In the genomic region with DNA sequence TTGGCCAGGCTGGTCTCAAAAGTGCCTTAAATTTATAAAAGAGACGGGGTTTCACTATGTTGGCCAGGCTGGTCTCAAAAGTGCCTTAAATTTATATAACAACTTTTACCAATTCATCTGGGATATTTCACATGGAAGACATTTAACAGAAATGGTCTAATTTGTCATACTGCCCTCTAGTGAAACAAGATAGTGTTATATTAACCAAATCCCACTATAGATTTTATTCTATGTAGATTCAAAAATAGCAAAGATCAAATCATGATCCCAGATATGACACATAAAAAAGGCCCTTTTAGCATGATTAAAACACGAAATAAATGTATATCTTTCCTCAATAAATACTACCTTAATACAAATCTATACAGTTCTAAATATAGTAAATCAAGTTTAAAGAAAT, we compare ENCODE assay signal across 17 cellular contexts.
DNase-seq lines count a peak whose midpoint lies in the region; ATAC-seq, FAIRE-seq and TF ChIP-seq lines count a peak whose summit lies in the region.
"Had no signal": no experiment of that assay in that cellular context is flagged by ENCODE, and none has a peak within 500 bp of the region (broad histone marks: within the 10 kb centered on the region; RNA-seq: fewer than 3 reads in every experiment).

No MANE protein-coding gene starts in this region.

- POLR2A ChIA-PET in PC-9 (lab: Charles Lee; ENCODE audit: unreplicated experiment), result no interaction called here

- H3K27ac Mint-ChIP-seq in GM23338, result no peak overlapping the region
- H3K27ac Mint-ChIP-seq: activated CD4-positive, alpha-beta memory T cell treated with anti-CD3 and anti-CD28 coated beads for 36 hours; dendritic cell treated with granulocyte-macrophage colony-stimulating factor and Interleukin-4, amounts not matched to agents 40 ng/mL and 50 ng/mL, for 4 days had no signal

- FAIRE-seq in kidney (lab: Jason Lieb, UNC), result peak; percentile 47

- no peak overlapping the region for H3K4ac ChIP-seq in mesenchymal stem cell (ENCODE audit: low read depth in 1 of 2, low read length in 2 of 2)

- H3K4me3 ChIP-seq in GM23338, result no peak overlapping the region
- no peak overlapping the region for H3K4me3 ChIP-seq in PC-9
- no peak overlapping the region for H3K4me3 ChIP-seq in kidney (ENCODE audit: low read length in 2 of 2)
- no peak overlapping the region for H3K4me3 ChIP-seq in mesenchymal stem cell (ENCODE audit: insufficient read depth in 1 of 2, low read depth in 1 of 2, low read length in 2 of 2)
- H3K4me3 ChIP-seq: psoas muscle, upper lobe of right lung had no signal

- no CpG with 5 or more reads among the region's 2 CpGs for WGBS in mesenchymal stem cell

- H3K79me1 ChIP-seq in mesenchymal stem cell (replicated peaks; ENCODE audit: low read length, poor library complexity, severe bottlenecking), result no peaks in the 10 kb centered on the region

- H3K4me1 ChIP-seq in GM23338 (ENCODE audit: insufficient read depth) (peaks cover 6% of the 10 kb centered on the region; the same call in 1 of the 2 replicates), PC-9 (replicated peaks; ENCODE audit: insufficient read depth) (no peaks in the 10 kb centered on the region), kidney (ENCODE audit: control insufficient read depth in 1 of 2, insufficient read depth in 1 of 2, low read depth in 1 of 2, low read length in 2 of 2) (no peaks in the 10 kb centered on the region), mesenchymal stem cell (ENCODE audit: control insufficient read depth, insufficient read depth, low read depth, low read length) (no peaks in the 10 kb centered on the region)
- H3K4me1 ChIP-seq: BE2C, psoas muscle, upper lobe of right lung had no signal

- no peak overlapping the region for H3K4me3 Mint-ChIP-seq in GM23338
- H3K4me3 Mint-ChIP-seq: activated CD4-positive, alpha-beta memory T cell treated with anti-CD3 and anti-CD28 coated beads for 36 hours; dendritic cell treated with granulocyte-macrophage colony-stimulating factor and Interleukin-4, amounts not matched to agents 40 ng/mL and 50 ng/mL, for 4 days had no signal

- no TSS peak for BruUV-seq in PC-9 (replicated peaks; lab: Mats Ljungman, UMichigan)

- H3K9me3 Mint-ChIP-seq in GM23338, result peaks cover 8% of the 10 kb centered on the region; the same call in 2 of the 3 replicates
- H3K9me3 Mint-ChIP-seq: activated CD4-positive, alpha-beta memory T cell treated with anti-CD3 and anti-CD28 coated beads for 36 hours; dendritic cell treated with granulocyte-macrophage colony-stimulating factor and Interleukin-4, amounts not matched to agents 40 ng/mL and 50 ng/mL, for 4 days had no signal

- H3K4me2 ChIP-seq in GM23338 (no peak overlapping the region), PC-9 (no peak overlapping the region), mesenchymal stem cell (ENCODE audit: low read length, poor library complexity, severe bottlenecking) (no peak overlapping the region)

- no peak for TF ChIP-seq POLR2A in erythroblast (IDR thresholded peaks at IDR 0.05; ENCODE audit: low read length)

- H2BK15ac ChIP-seq in mesenchymal stem cell (ENCODE audit: low read depth, poor library complexity, severe bottlenecking), result no peak overlapping the region

- H4K20me1 ChIP-seq in GM23338 (replicated peaks; ENCODE audit: insufficient read depth) (no peaks in the 10 kb centered on the region), PC-9 (ENCODE audit: insufficient read depth) (no peaks in the 10 kb centered on the region)

- no peak overlapping the region for H3K9ac ChIP-seq in kidney (ENCODE audit: low read length in 2 of 2)
- no peak overlapping the region for H3K9ac ChIP-seq in mesenchymal stem cell (ENCODE audit: low read length)

- H3K9me3 ChIP-seq in PC-9 (ENCODE audit: insufficient read depth, low read depth) (no peaks in the 10 kb centered on the region), kidney (ENCODE audit: control insufficient read depth in 1 of 2, low read length in 2 of 2) (no peaks in the 10 kb centered on the region), mesenchymal stem cell (ENCODE audit: control insufficient read depth, low read length) (no peaks in the 10 kb centered on the region)
- H3K9me3 ChIP-seq: BE2C, psoas muscle, upper lobe of right lung had no signal

- H3K79me2 ChIP-seq in GM23338 (replicated peaks; ENCODE audit: insufficient read depth), result no peaks in the 10 kb centered on the region
- H3K79me2 ChIP-seq in PC-9 (ENCODE audit: low read depth), result no peaks in the 10 kb centered on the region

- intact Hi-C loops in PC-9 (cut with micrococcal nuclease; ENCODE audit: unreplicated experiment), result no loop called here
- intact Hi-C loops in kidney (cut with DNase I), result no loop called here

- H4K91ac ChIP-seq in mesenchymal stem cell (ENCODE audit: low read length), result no peak overlapping the region

- H2AFZ ChIP-seq in GM23338 (no peak overlapping the region), PC-9 (no peak overlapping the region), mesenchymal stem cell (ENCODE audit: low read depth, low read length) (no peak overlapping the region)

- H3F3A ChIP-seq in GM23338 (replicated peaks; ENCODE audit: low read depth), result no peaks in the 10 kb centered on the region
- no peaks in the 10 kb centered on the region for H3F3A ChIP-seq in PC-9 (ENCODE audit: insufficient read depth, low read depth)

- H2AK5ac ChIP-seq in mesenchymal stem cell (ENCODE audit: low read length, severe bottlenecking), result no peak overlapping the region

- H3K9me2 ChIP-seq in GM23338 (ENCODE audit: insufficient read depth) (no peaks in the 10 kb centered on the region), PC-9 (ENCODE audit: insufficient read depth) (no peaks in the 10 kb centered on the region)

- H4K8ac ChIP-seq in mesenchymal stem cell (ENCODE audit: low read length), result no peak overlapping the region

- no peak overlapping the region for H2BK12ac ChIP-seq in mesenchymal stem cell (ENCODE audit: low read length in 2 of 2)

- ATAC-seq in GM23338 (no peak), GM18870 (IDR thresholded peaks at IDR 0.05; ENCODE audit: unreplicated experiment) (no peak)
- ATAC-seq: psoas muscle, upper lobe of right lung had no signal

- H3K18ac ChIP-seq in mesenchymal stem cell (ENCODE audit: low read depth in 1 of 2, low read length in 2 of 2), result no peak overlapping the region

- H3K27me3 ChIP-seq in GM23338 (ENCODE audit: insufficient read depth), result no peaks in the 10 kb centered on the region
- no peaks in the 10 kb centered on the region for H3K27me3 ChIP-seq in PC-9 (ENCODE audit: insufficient read depth, low read depth)
- H3K27me3 ChIP-seq in mesenchymal stem cell (ENCODE audit: control insufficient read depth in 1 of 2, insufficient read depth in 1 of 2, low read length in 2 of 2), result no peaks in the 10 kb centered on the region
- H3K27me3 ChIP-seq: BE2C, upper lobe of right lung had no signal

- no peak overlapping the region for H3K14ac ChIP-seq in mesenchymal stem cell (ENCODE audit: low read length in 2 of 2)

- no peak overlapping the region for H2BK5ac ChIP-seq in mesenchymal stem cell (ENCODE audit: low read depth, low read length, poor library complexity, severe bottlenecking)

- TF ChIP-seq CTCF in GM23338 (conservative IDR thresholded peaks at IDR 0.05; ENCODE audit: low read depth in 2 of 2) (peak in 1 of 2 experiments; percentile 54; a peak in 3 of 4 replicates), PC-9 (conservative IDR thresholded peaks at IDR 0.05) (peak; percentile 58), kidney (IDR thresholded peaks at IDR 0.05; ENCODE audit: borderline replicate concordance, extremely low read depth, insufficient read depth) (no peak)

- H3K27ac ChIP-seq in GM23338 (ENCODE audit: low read depth) (no peak overlapping the region), PC-9 (no peak overlapping the region), kidney (ENCODE audit: low read depth in 2 of 2, low read length in 2 of 2) (no peak overlapping the region), mesenchymal stem cell (ENCODE audit: low read length, poor library complexity, severe bottlenecking) (no peak overlapping the region)
- H3K27ac ChIP-seq: psoas muscle, upper lobe of right lung had no signal

- no peak overlapping the region for H2BK120ac ChIP-seq in mesenchymal stem cell (ENCODE audit: low read depth, low read length)

- peaks cover 15% of the 10 kb centered on the region; the same call in 2 of the 3 replicates for H3K4me1 Mint-ChIP-seq in GM23338

- H3K36me3 Mint-ChIP-seq in GM23338 (ENCODE audit: low read depth), result no peaks in the 10 kb centered on the region
- H3K36me3 Mint-ChIP-seq: activated CD4-positive, alpha-beta memory T cell treated with anti-CD3 and anti-CD28 coated beads for 36 hours had no signal

- CTCF ChIA-PET in PC-9 (lab: Charles Lee), result no interaction called here

- DNase-seq in AG08395 (ENCODE audit: low spot score) (peak; percentile 3), GM23338 (ENCODE audit: low spot score) (peak; percentile 21), PC-9 (no peak), kidney (no peak), erythroblast (lab: John Stamatoyannopoulos, UW) (no peak), NCI-H128 (lab: John Stamatoyannopoulos, UW; ENCODE audit: unreplicated experiment) (no peak), mesenchymal stem cell (no peak)
- DNase-seq: activated CD4-positive, alpha-beta memory T cell treated with anti-CD3 and anti-CD28 coated beads for 36 hours; aorta; BE2C; EL; HCEC 1CT; NCI-H1092 treated with DMSO at 0.1 percent for 48 hours; psoas muscle; upper lobe of right lung had no signal

- no peaks in the 10 kb centered on the region for H3K27me3 Mint-ChIP-seq in GM23338 (ENCODE audit: insufficient read depth, low read depth, poor library complexity)
- H3K27me3 Mint-ChIP-seq: activated CD4-positive, alpha-beta memory T cell treated with anti-CD3 and anti-CD28 coated beads for 36 hours; dendritic cell treated with granulocyte-macrophage colony-stimulating factor and Interleukin-4, amounts not matched to agents 40 ng/mL and 50 ng/mL, for 4 days had no signal

- no peak overlapping the region for H3K23ac ChIP-seq in mesenchymal stem cell (ENCODE audit: low read length in 2 of 2)

- H3K36me3 ChIP-seq in GM23338 (ENCODE audit: insufficient read depth) (no peaks in the 10 kb centered on the region), PC-9 (ENCODE audit: low read depth) (no peaks in the 10 kb centered on the region), kidney (ENCODE audit: control insufficient read depth in 1 of 2, insufficient read depth in 2 of 2, low read length in 2 of 2) (no peaks in the 10 kb centered on the region), mesenchymal stem cell (ENCODE audit: control insufficient read depth in 1 of 2, insufficient read depth in 2 of 2, low read depth in 1 of 2, low read length in 2 of 2) (no peaks in the 10 kb centered on the region)
- H3K36me3 ChIP-seq: BE2C, upper lobe of right lung had no signal

TF ChIP-seq in GM23338, 12 proteins besides CTCF, POLR2A, EP300 and RAD21 (continues in another document):
- TF ChIP-seq ZNF114 (CRISPR knock-in tag; IDR thresholded peaks at IDR 0.05) (no peak), STAT1 (IDR thresholded peaks at IDR 0.05; ENCODE audit: unreplicated experiment) (no peak), NANOG (IDR thresholded peaks at IDR 0.05; ENCODE audit: borderline replicate concordance) (no peak), EZH2phosphoT487 (IDR thresholded peaks at IDR 0.05; ENCODE audit: unreplicated experiment) (no peak), JUNB (IDR thresholded peaks at IDR 0.05; ENCODE audit: unreplicated experiment) (no peak), EZH2 (IDR thresholded peaks at IDR 0.05; ENCODE audit: low read depth, unreplicated experiment) (no peak)

Comparison
In these comparisons a context has a peak if more than half of its experiments do, and no peak if none do; other contexts are left out.
1. DNase-seq: peak in AG08395 (single experiment) and GM23338 (single experiment); none in PC-9 (0 of 2), kidney (single experiment), erythroblast (0 of 2), NCI-H128 (single experiment) and mesenchymal stem cell (single experiment).